21 cellular contexts compared by ENCODE assay signal in the genomic region with DNA sequence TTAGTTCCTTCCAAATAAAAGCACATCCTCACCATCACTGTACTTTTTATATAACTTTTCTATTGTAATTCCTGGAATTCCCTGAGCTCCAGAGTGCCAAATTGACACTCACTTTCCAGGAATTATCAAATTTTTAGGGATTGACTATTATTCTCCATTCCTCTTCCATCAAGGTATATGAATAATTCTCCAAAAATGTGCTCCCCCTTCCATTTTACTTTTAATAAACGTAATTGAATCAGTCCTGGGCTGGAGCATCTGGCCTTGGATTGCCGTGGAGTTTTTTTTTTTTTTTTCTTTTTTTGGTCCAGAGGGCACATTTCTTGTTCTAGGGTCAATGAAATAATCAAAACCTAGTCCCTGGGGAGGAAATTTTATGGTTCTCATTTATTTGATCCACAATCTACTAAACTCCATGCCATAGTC.
DNase-seq lines count a peak whose midpoint lies in the region; ATAC-seq, FAIRE-seq and TF ChIP-seq lines count a peak whose summit lies in the region.
"Had no signal": no experiment of that assay in that cellular context is flagged by ENCODE, and none has a peak within 500 bp of the region (broad histone marks: within the 10 kb centered on the region; RNA-seq: fewer than 3 reads in every experiment).

No MANE protein-coding gene starts in this region.

- H3K9ac ChIP-seq in GM23248 (no peak overlapping the region), fibroblast of lung (ENCODE audit: insufficient read depth, low read length) (no peak overlapping the region)

- 6 to 7% methylated on average over 2 of the region's 2 CpGs for WGBS in GM23248 (ENCODE audit: low coverage in 1 of 2, low lambda C conversion rate in 2 of 2, missing lambda C conversion rate in 2 of 2), 2 experiments
- 41% methylated on average over 2 of the region's 2 CpGs for WGBS in esophagus muscularis mucosa

- H4K20me1 ChIP-seq in GM23248 (ENCODE audit: insufficient read depth) (no peaks in the 10 kb centered on the region), fibroblast of lung (ENCODE audit: control insufficient read depth, extremely low read depth, insufficient read depth, low read length) (no peaks in the 10 kb centered on the region)

- TF ChIP-seq EP300 in esophagus muscularis mucosa (IDR thresholded peaks at IDR 0.05): no peak

- no peaks in the 10 kb centered on the region for H3K36me3 ChIP-seq in GM23248 (ENCODE audit: low read depth)
- H3K36me3 ChIP-seq in fibroblast of lung (ENCODE audit: control insufficient read depth, insufficient read depth, low read length): no peaks in the 10 kb centered on the region
- no peaks in the 10 kb centered on the region for H3K36me3 ChIP-seq in esophagus muscularis mucosa
- H3K36me3 ChIP-seq: esophagus squamous epithelium, MG63, prostate gland had no signal

- in situ Hi-C loops in GM23248 (cut with MboI): no loop called here

- H3K4me2 ChIP-seq in GM23248 (ENCODE audit: unreplicated experiment) (no peak overlapping the region), fibroblast of lung (ENCODE audit: extremely low read depth, insufficient read depth, low read length) (no peak overlapping the region)
- H3K4me2 ChIP-seq: smooth muscle cell had no signal

- POLR2A ChIA-PET in RWPE1 (lab: Yijun Ruan, JAX; ENCODE audit: low non-redundant PET): interaction anchor here (0.6 kb wide), 1 partner anchor 301 kb away, joined by 4 read pairs; no protein-coding TSS in a partner anchor

- H3K4me1 ChIP-seq in GM23248 (ENCODE audit: insufficient read depth) (peaks cover 19% of the 10 kb centered on the region), fibroblast of lung (ENCODE audit: control insufficient read depth, extremely low read depth, insufficient read depth, low read length) (peaks cover 12% of the 10 kb centered on the region), esophagus muscularis mucosa (peaks cover 0 to 12% (median 0%) of the 10 kb centered on the region in 4 donors)
- H3K4me1 ChIP-seq: prostate gland had no signal

- peak overlapping the region; percentile 41; the same call in 1 of the 2 replicates for H3K27ac ChIP-seq in GM23248
- H3K27ac ChIP-seq in RWPE1: no peak overlapping the region
- H3K27ac ChIP-seq in fibroblast of lung (ENCODE audit: insufficient read depth, low read length): peak overlapping the region; percentile 4
- H3K27ac ChIP-seq in esophagus muscularis mucosa (replicated peaks in 1 of 4): no peak overlapping the region
- H3K27ac ChIP-seq: esophagus squamous epithelium, prostate gland had no signal

- H3K27me3 ChIP-seq in GM23248 (replicated peaks; ENCODE audit: insufficient read depth): no peaks in the 10 kb centered on the region
- no peaks in the 10 kb centered on the region for H3K27me3 ChIP-seq in fibroblast of lung (ENCODE audit: control insufficient read depth, insufficient read depth, low read length)
- H3K27me3 ChIP-seq in esophagus muscularis mucosa: peaks cover 0 to 7% (median 0%) of the 10 kb centered on the region in 4 donors
- H3K27me3 ChIP-seq: esophagus squamous epithelium, MG63 had no signal

- no peak for ATAC-seq in GM18868 (IDR thresholded peaks at IDR 0.05; ENCODE audit: unreplicated experiment)
- ATAC-seq: activated CD8-positive, alpha-beta T cell treated with anti-CD3 and anti-CD28 coated beads for 36 hours; activated T-cell treated with anti-CD3 and anti-CD28 coated beads, Interleukin-2, amount 50 U/mL, for 4 hours; natural killer cell; Right ventricle myocardium inferior; T-helper 17 cell had no signal

- H3K79me2 ChIP-seq in GM23248 (ENCODE audit: insufficient read depth) (no peaks in the 10 kb centered on the region), fibroblast of lung (ENCODE audit: control insufficient read depth, insufficient read depth, low read length) (no peaks in the 10 kb centered on the region)

- H2AFZ ChIP-seq in GM23248 (no peak overlapping the region), fibroblast of lung (ENCODE audit: low read length) (no peak overlapping the region)

- DNase-seq in GM23248 (peak; percentile 40), RWPE1 (ENCODE audit: low spot score) (peak; percentile 45), fibroblast of lung (ENCODE audit: low read depth in 2 of 2) (peak in 1 of 2 donors; percentile 80), urothelium cell line (ENCODE audit: low spot score) (peak; percentile 38), ecto neural progenitor cell (ENCODE audit: low spot score) (no peak), esophagus muscularis mucosa (ENCODE audit: extremely low spot score) (no peak)
- DNase-seq: activated CD8-positive, alpha-beta T cell treated with anti-CD3 and anti-CD28 coated beads for 36 hours; activated T-cell treated with anti-CD3 and anti-CD28 coated beads, Interleukin-2, amount 50 U/mL, for 4 hours; C1 segment of cervical spinal cord; esophagus squamous epithelium; hypothalamus; kidney; natural killer cell; stimulated activated CD8-positive, alpha-beta memory T cell treated with anti-CD3 and anti-CD28 coated beads, Interleukin-4, amount 100 ng/mL, for 48 hours; T-helper 17 cell had no signal

- H3F3A ChIP-seq in GM23248 (ENCODE audit: insufficient read depth): peaks cover 15% of the 10 kb centered on the region

- no peak for TF ChIP-seq POLR2A in esophagus muscularis mucosa (IDR thresholded peaks at IDR 0.05; ENCODE audit: low read depth)

- intact Hi-C loops in esophagus muscularis mucosa (cut with DNase I): no loop called here

- H3K4me3 ChIP-seq in GM23248 (no peak overlapping the region), fibroblast of lung (replicated peaks in 1 of 4; ENCODE audit: control extremely low read depth in 1 of 4, insufficient read depth in 1 of 4, low read depth in 3 of 4, low read length in 4 of 4) (no peak overlapping the region), esophagus muscularis mucosa (no peak overlapping the region)
- H3K4me3 ChIP-seq: esophagus squamous epithelium, MG63, prostate gland, smooth muscle cell had no signal

- FAIRE-seq in urothelium cell line (lab: Jason Lieb, UNC): no peak
- FAIRE-seq: bronchial epithelial cell, kidney had no signal

- no peaks in the 10 kb centered on the region for H3K9me3 ChIP-seq in GM23248 (ENCODE audit: low read depth)
- H3K9me3 ChIP-seq in fibroblast of lung (ENCODE audit: control insufficient read depth, insufficient read depth, low read depth, low read length): no peaks in the 10 kb centered on the region
- no peaks in the 10 kb centered on the region for H3K9me3 ChIP-seq in esophagus muscularis mucosa
- H3K9me3 ChIP-seq: esophagus squamous epithelium, MG63, prostate gland had no signal

- CTCF ChIA-PET in RWPE1 (lab: Yijun Ruan, JAX): no interaction called here

- no peaks in the 10 kb centered on the region for H3K9me2 ChIP-seq in GM23248 (ENCODE audit: insufficient read depth)

- no peak for TF ChIP-seq CTCF in RWPE1 (conservative IDR thresholded peaks at IDR 0.05; ENCODE audit: low read depth)
- no peak for TF ChIP-seq CTCF in fibroblast of lung (conservative IDR thresholded peaks at IDR 0.05 in 1 of 2, IDR thresholded peaks at IDR 0.05 in 1 of 2; ENCODE audit: low read depth in 1 of 2, low read length in 2 of 2)
- no peak for TF ChIP-seq CTCF in esophagus muscularis mucosa (IDR thresholded peaks at IDR 0.05)

Comparison
In these comparisons a context has a peak if more than half of its experiments do, and no peak if none do; other contexts are left out.
1. DNase-seq: peak in GM23248 (single experiment), RWPE1 (single experiment) and urothelium cell line (single experiment); none in ecto neural progenitor cell (single experiment) and esophagus muscularis mucosa (single experiment).
2. H3K27ac ChIP-seq: peak in GM23248 (single experiment) and fibroblast of lung (single experiment); none in RWPE1 (single experiment) and esophagus muscularis mucosa (0 of 4).